Comparison of ENCODE assay signal across 8 cellular contexts in genomic region chr3:120742198-120743080, GRCh38. TPM values are rescaled to one million over a fixed set of nuclear protein-coding genes. Genes with fewer than 3 reads are reported as not detected.
DNase-seq lines count a peak whose midpoint lies in the region; ATAC-seq and TF ChIP-seq lines count a peak whose summit lies in the region.

GTF2E1 (plus strand) TSS chr3:120742744; CDS start chr3:120750553, 7,809 bp downstream.
RABL3 (minus strand) TSS chr3:120742516; CDS start chr3:120742507, 9 bp downstream.

- H3K36me3 ChIP-seq in SK-N-MC (ENCODE audit: insufficient read depth, low read length) (peaks cover 17% of the 10 kb centered on the region), gastroesophageal sphincter (peaks cover 0 to 10% of the 10 kb centered on the region in 2 donors), neutrophil (no peaks in the 10 kb centered on the region)

- H3K36me3 Mint-ChIP-seq in HFFc6 (ENCODE audit: low read depth) = peaks cover 52% of the 10 kb centered on the region
- H3K36me3 Mint-ChIP-seq in activated naive CD4-positive, alpha-beta T cell treated with anti-CD3 and anti-CD28 coated beads, Interleukin-2, amount 10 ng/mL, durations not matched to agents 7 days and 5 days = peaks cover 22% of the 10 kb centered on the region

- H3K9me3 ChIP-seq in SK-N-MC (ENCODE audit: low read depth, low read length) (peaks cover 3% of the 10 kb centered on the region; the same call in 1 of the 2 replicates), gastroesophageal sphincter (no peaks in the 10 kb centered on the region), neutrophil (no peaks in the 10 kb centered on the region)

- CTCF ChIA-PET in activated naive CD4-positive, alpha-beta T cell treated with anti-CD3 and anti-CD28 coated beads, Interleukin-2, amount 10 ng/mL, durations not matched to agents 7 days and 5 days (lab: Charles Lee) = interaction anchor here (1.3 kb wide), 1 partner anchor 175 kb away, joined by 4 read pairs; no protein-coding TSS in a partner anchor

- H3K4me1 Mint-ChIP-seq in HFFc6 (ENCODE audit: low read depth) = peaks cover 39% of the 10 kb centered on the region
- peaks cover 44% of the 10 kb centered on the region for H3K4me1 Mint-ChIP-seq in activated naive CD4-positive, alpha-beta T cell treated with anti-CD3 and anti-CD28 coated beads, Interleukin-2, amount 10 ng/mL, durations not matched to agents 7 days and 5 days

- H3K9me3 Mint-ChIP-seq in HFFc6 = peaks cover 8% of the 10 kb centered on the region
- H3K9me3 Mint-ChIP-seq in activated naive CD4-positive, alpha-beta T cell treated with anti-CD3 and anti-CD28 coated beads, Interleukin-2, amount 10 ng/mL, durations not matched to agents 7 days and 5 days = peaks cover 1% of the 10 kb centered on the region

- peak within 1 kb of the TSS; percentile 85 for H3K27ac Mint-ChIP-seq in HFFc6
- H3K27ac Mint-ChIP-seq in activated naive CD4-positive, alpha-beta T cell treated with anti-CD3 and anti-CD28 coated beads, Interleukin-2, amount 10 ng/mL, durations not matched to agents 7 days and 5 days = peak within 1 kb of the TSS; percentile 98

- DNase-seq in GM04503 (ENCODE audit: low read depth) (peak; percentile 99), HFFc6 (peak; percentile 100), NB4 (ENCODE audit: low read depth) (peak; percentile 99), SK-N-MC (ENCODE audit: low read depth, low spot score) (peak; percentile 100), substantia nigra (lab: John Stamatoyannopoulos, UW) (peak; percentile 78 to 99 (median 96))
- DNase-seq in activated naive CD4-positive, alpha-beta T cell treated with anti-CD3 and anti-CD28 coated beads, Interleukin-2, amount 10 ng/mL, durations not matched to agents 7 days and 5 days = peak; percentile 98

- 0% methylated on average over 4 to 20 of the region's 52 CpGs for WGBS in gastroesophageal sphincter (ENCODE audit: low coverage in 1 of 2), 2 donors

- H3K4me3 Mint-ChIP-seq in HFFc6 = peak within 1 kb of the TSS; percentile 91
- peak within 1 kb of the TSS; percentile 84 for H3K4me3 Mint-ChIP-seq in activated naive CD4-positive, alpha-beta T cell treated with anti-CD3 and anti-CD28 coated beads, Interleukin-2, amount 10 ng/mL, durations not matched to agents 7 days and 5 days

- H3K27ac ChIP-seq in SK-N-MC (peak within 1 kb of the TSS; percentile 94), gastroesophageal sphincter (peak within 1 kb of the TSS; percentile 92 to 98 (median 96)), neutrophil (peak within 1 kb of the TSS; percentile 93), substantia nigra (ENCODE audit: low read depth, low read length, poor library complexity, severe bottlenecking) (peak within 1 kb of the TSS; percentile 94)

- TF ChIP-seq CTCF in HFFc6 (IDR thresholded peaks at IDR 0.05) (no peak), NB4 (IDR thresholded peaks at IDR 0.05; ENCODE audit: low read depth, low read length) (no peak), gastroesophageal sphincter (IDR thresholded peaks at IDR 0.05) (no peak), neutrophil (IDR thresholded peaks at IDR 0.05) (peak; percentile 37)

- H3K27me3 Mint-ChIP-seq in HFFc6 (ENCODE audit: insufficient read depth) = no peaks in the 10 kb centered on the region; the same call in 1 of the 2 replicates
- H3K27me3 Mint-ChIP-seq in activated naive CD4-positive, alpha-beta T cell treated with anti-CD3 and anti-CD28 coated beads, Interleukin-2, amount 10 ng/mL, durations not matched to agents 7 days and 5 days = no peaks in the 10 kb centered on the region

- H3K27me3 ChIP-seq in gastroesophageal sphincter (no peaks in the 10 kb centered on the region), neutrophil (no peaks in the 10 kb centered on the region)

- peaks cover 3 to 25% (median 8%) of the 10 kb centered on the region in 3 donors for H3K4me1 ChIP-seq in gastroesophageal sphincter
- peaks cover 18 to 23% of the 10 kb centered on the region in 2 experiments for H3K4me1 ChIP-seq in neutrophil (ENCODE audit: control insufficient read depth in 1 of 2, insufficient read depth in 1 of 2, low read depth in 1 of 2, low read length in 1 of 2)

- no peak for TF ChIP-seq EP300 in gastroesophageal sphincter (IDR thresholded peaks at IDR 0.05)

- H3K9ac ChIP-seq in SK-N-MC (ENCODE audit: insufficient read length) = peak within 1 kb of the TSS; percentile 88

- TF ChIP-seq POLR2A in NB4 (IDR thresholded peaks at IDR 0.05; ENCODE audit: extremely low read depth, insufficient read length) = peak; percentile 61
- peak; percentile 46 to 47 for TF ChIP-seq POLR2A in gastroesophageal sphincter (IDR thresholded peaks at IDR 0.05)

- ATAC-seq in gastroesophageal sphincter = peak; percentile 100

- H3K4me3 ChIP-seq in NB4 (ENCODE audit: low read depth, low read length) (peak within 1 kb of the TSS; percentile 83), SK-N-MC (peak within 1 kb of the TSS; percentile 93), gastroesophageal sphincter (peak within 1 kb of the TSS; percentile 66 to 80), neutrophil (ENCODE audit: low read depth in 1 of 2, low read length in 1 of 2) (peak within 1 kb of the TSS; percentile 91 to 94)

RNA-seq across cellular contexts. Expression of gene GTF2E1, which starts in this region (rescaled TPM):
- total RNA-seq in HFFc6 (2021; fragmentation: NEBNext Ultra II Directional; extraction: Animal tissue kit (Norgen Biotek cat#: 25700)) = 10 to 100 TPM; 28.6 to 35.7 (median 29.9) TPM
- 10 to 100 TPM; 11.4 to 21.0 (median 15.3) TPM for total RNA-seq in gastroesophageal sphincter

RNA-seq across cellular contexts. Expression of gene RABL3, which starts in this region (rescaled TPM):
- 10 to 100 TPM; 32.0 to 39.4 (median 36.9) TPM for total RNA-seq in HFFc6 (2021; fragmentation: NEBNext Ultra II Directional; extraction: Animal tissue kit (Norgen Biotek cat#: 25700))
- 10 to 100 TPM; 16.3 to 29.2 (median 20.1) TPM for total RNA-seq in gastroesophageal sphincter

Comparison
In these comparisons a context has a peak if more than half of its experiments do, and no peak if none do; other contexts are left out.
1. Peak in every context shown above with its lines: DNase-seq, ATAC-seq, H3K4me3 ChIP-seq and H3K27ac ChIP-seq.